In the genomic region with DNA sequence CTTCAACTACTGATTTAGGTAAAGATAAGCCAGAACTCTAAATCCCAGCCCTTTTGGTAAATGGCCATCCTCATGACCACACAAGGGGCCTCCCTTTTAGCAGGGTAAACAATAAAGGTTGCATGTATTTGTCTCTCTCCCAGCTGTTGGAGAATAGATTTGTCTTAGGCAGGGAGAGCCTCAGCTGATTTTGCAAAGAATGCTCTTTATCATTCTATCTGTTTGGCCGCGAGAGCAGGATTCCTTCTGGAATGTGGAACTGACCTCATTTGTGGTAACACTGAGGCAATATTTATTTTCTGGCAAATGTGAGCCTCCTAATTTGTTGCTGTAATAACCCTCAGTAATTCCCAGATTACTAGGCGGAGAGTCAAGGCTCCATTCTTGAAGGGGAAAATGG, we compare ENCODE assay signal across 21 cellular contexts. TPM values are rescaled to one million over a fixed set of nuclear protein-coding genes. Genes with fewer than 3 reads are reported as not detected.
DNase-seq lines count a peak whose midpoint lies in the region; ATAC-seq, FAIRE-seq and TF ChIP-seq lines count a peak whose summit lies in the region.
"Had no signal": no experiment of that assay in that cellular context is flagged by ENCODE, and none has a peak within 500 bp of the region (broad histone marks: within the 10 kb centered on the region; RNA-seq: fewer than 3 reads in every experiment).

No MANE protein-coding gene starts in this region.

- POLR2A ChIA-PET in CD4-positive, alpha-beta T cell (lab: Charles Lee) = interaction anchor here (0.8 kb wide), 1 partner anchor 19 kb away, joined by 3 read pairs; no protein-coding TSS in a partner anchor

- peaks cover 10% of the 10 kb centered on the region for H3K9me3 Mint-ChIP-seq in CD4-positive, alpha-beta T cell
- H3K9me3 Mint-ChIP-seq: T-helper 1 cell treated with Interleukin-12 subunit alpha and Interleukin-12 subunit beta and Interleukin-4 antibody, amounts not matched to agents 30 μg/mL and 1 μg/mL, for 36 hours had no signal

- intact Hi-C loops in pancreas (cut with DNase I) = no loop called here
- intact Hi-C loops in CD4-positive, alpha-beta T cell (cut with DNase I, micrococcal nuclease) = no loop called here

- H3K27ac ChIP-seq in pancreas = no peak overlapping the region
- H3K27ac ChIP-seq in CD4-positive, alpha-beta T cell (ENCODE audit: low read depth, low read length) = no peak overlapping the region
- H3K27ac ChIP-seq: BLaER1, testis had no signal

- H3K27ac Mint-ChIP-seq in CD4-positive, alpha-beta T cell = no peak overlapping the region
- H3K27ac Mint-ChIP-seq: memory B cell; T-helper 1 cell treated with Interleukin-12 subunit alpha and Interleukin-12 subunit beta and Interleukin-4 antibody, amounts not matched to agents 30 μg/mL and 1 μg/mL, for 36 hours had no signal

- ATAC-seq in pancreas = peak in 3 of 4 donors; percentile 67 to 71 (median 70)
- ATAC-seq in GM18858 (IDR thresholded peaks at IDR 0.05; ENCODE audit: unreplicated experiment) = no peak
- no peak for ATAC-seq in CD4-positive, alpha-beta T cell (ENCODE audit: poor library complexity)
- no peak for ATAC-seq in GM21367 (IDR thresholded peaks at IDR 0.05; ENCODE audit: unreplicated experiment)

- FAIRE-seq in pancreas (lab: Jason Lieb, UNC) = no peak
- FAIRE-seq: GM12892, H54 had no signal

- DNase-seq in AG10803 (ENCODE audit: low read depth) = peak; percentile 93
- DNase-seq in NCI-H226 = peak; percentile 77
- DNase-seq in fibroblast of mammary gland (ENCODE audit: low read depth) = peak; percentile 63
- DNase-seq in pancreas = no peak
- DNase-seq in CD4-positive, alpha-beta T cell = no peak
- no peak for DNase-seq in DMS53 (lab: John Stamatoyannopoulos, UW)
- DNase-seq: activated CD4-positive, CD25-positive, alpha-beta regulatory T cell; activated naive CD4-positive, alpha-beta T cell treated with anti-CD3 and anti-CD28 coated beads, Interleukin-2, amount 50 U/mL, for 16 hours; erythroblast; NCI-H524 treated with DMSO at 0.1 percent for 48 hours; stimulated activated CD4-positive, alpha-beta T cell treated with anti-CD3 and anti-CD28 coated beads, Interleukin-12 subunit alpha, Interleukin-12 subunit beta, amount 100 ng/mL, for 4 hours; testis had no signal

- no peak overlapping the region for H3K4me3 Mint-ChIP-seq in CD4-positive, alpha-beta T cell
- H3K4me3 Mint-ChIP-seq: memory B cell; T-helper 1 cell treated with Interleukin-12 subunit alpha and Interleukin-12 subunit beta and Interleukin-4 antibody, amounts not matched to agents 30 μg/mL and 1 μg/mL, for 36 hours had no signal

- no peak for TF ChIP-seq CTCF in AG10803 (conservative IDR thresholded peaks at IDR 0.05; ENCODE audit: low read length)
- TF ChIP-seq CTCF in fibroblast of mammary gland (conservative IDR thresholded peaks at IDR 0.05; ENCODE audit: control insufficient read depth, insufficient read depth, low read depth, low read length) = no peak
- TF ChIP-seq CTCF in pancreas (IDR thresholded peaks at IDR 0.05) = no peak
- no peak for TF ChIP-seq CTCF in CD4-positive, alpha-beta T cell (IDR thresholded peaks at IDR 0.05)

- CTCF ChIA-PET in CD4-positive, alpha-beta T cell (lab: Charles Lee) = no interaction called here

- no peaks in the 10 kb centered on the region for H3K27me3 Mint-ChIP-seq in CD4-positive, alpha-beta T cell
- H3K27me3 Mint-ChIP-seq: memory B cell had no signal

- no peak overlapping the region for H3K4me3 ChIP-seq in AG10803 (ENCODE audit: low read length)
- no peak overlapping the region for H3K4me3 ChIP-seq in fibroblast of mammary gland (ENCODE audit: control insufficient read depth, low read depth, low read length)
- H3K4me3 ChIP-seq in pancreas = no peak overlapping the region
- H3K4me3 ChIP-seq: BLaER1, testis had no signal

- H3K36me3 Mint-ChIP-seq in CD4-positive, alpha-beta T cell (ENCODE audit: low read depth) = peaks cover 74% of the 10 kb centered on the region

- H3K36me3 ChIP-seq in pancreas = peaks cover 0 to 15% (median 0%) of the 10 kb centered on the region in 3 donors

- H3K4me1 Mint-ChIP-seq in CD4-positive, alpha-beta T cell (ENCODE audit: low read depth) = no peaks in the 10 kb centered on the region

- no peaks in the 10 kb centered on the region for H3K27me3 ChIP-seq in pancreas
- no peaks in the 10 kb centered on the region for H3K27me3 ChIP-seq in CD4-positive, alpha-beta T cell (ENCODE audit: control insufficient read depth, insufficient read depth, low read length)
- H3K27me3 ChIP-seq: BLaER1, testis had no signal

- H3K9me3 ChIP-seq in pancreas = no peaks in the 10 kb centered on the region
- H3K9me3 ChIP-seq in CD4-positive, alpha-beta T cell (ENCODE audit: control insufficient read depth, low read length) = peaks cover 7% of the 10 kb centered on the region
- H3K9me3 ChIP-seq: BLaER1, testis had no signal

- 69 to 76% methylated on average over 3 of the region's 3 CpGs for WGBS in pancreas, 2 donors

- no peaks in the 10 kb centered on the region for H3K4me1 ChIP-seq in pancreas
- H3K4me1 ChIP-seq: BLaER1, testis had no signal

RNA-seq across cellular contexts. Expression of a gene that starts 15.3 kb away (rescaled TPM):
- 10 to 100 TPM in 3 of 6 donors, 1 to 10 TPM in 3; 7.0 to 15.3 (median 10.5) TPM for total RNA-seq in pancreas
- 10 to 100 TPM; 33.0 to 41.5 TPM for polyA plus RNA-seq in pancreas
- total RNA-seq in CD4-positive, alpha-beta T cell = 10 to 100 TPM; 82.9 to 86.2 TPM

RNA-seq across cellular contexts. Expression of a gene that starts 19.2 kb away (rescaled TPM):
- total RNA-seq in pancreas = not detected
- not detected for polyA plus RNA-seq in pancreas
- total RNA-seq in CD4-positive, alpha-beta T cell = not detected
- total RNA-seq: chondrocyte, osteocyte, testis had no signal

Comparison
In these comparisons a context has a peak if more than half of its experiments do, and no peak if none do; other contexts are left out.
1. DNase-seq: peak in AG10803 (single experiment), NCI-H226 (single experiment) and fibroblast of mammary gland (single experiment); none in pancreas (0 of 6), CD4-positive, alpha-beta T cell (0 of 10) and DMS53 (single experiment).
2. ATAC-seq: peak in pancreas (3 of 4); none in GM18858 (single experiment), CD4-positive, alpha-beta T cell (single experiment) and GM21367 (single experiment).
3. RNA of a gene that starts 15.3 kb away (total RNA-seq): 82.9 to 86.2 TPM in CD4-positive, alpha-beta T cell; 7.0 to 15.3 TPM in pancreas; every median in the first group is over 4 times any median in the second.